Comparison of ENCODE assay signal across 17 cellular contexts in genomic region chr12:4563336-4563735, GRCh38. TPM values are rescaled to one million over a fixed set of nuclear protein-coding genes. Genes with fewer than 3 reads are reported as not detected.
A peak's percentile ranks its signal among the peaks of the same experiment; 100 is the strongest.
DNase-seq lines count a peak whose midpoint lies in the region; ATAC-seq and TF ChIP-seq lines count a peak whose summit lies in the region.
"Had no signal": no experiment of that assay in that cellular context is flagged by ENCODE, and none has a peak within 500 bp of the region (broad histone marks: within the 10 kb centered on the region; RNA-seq: fewer than 3 reads in every experiment).

No MANE protein-coding gene starts in this region.

- H4K20me1 ChIP-seq in DND-41 (ENCODE audit: insufficient read depth, low read length) = no peaks in the 10 kb centered on the region
- H4K20me1 ChIP-seq in PC-9 (ENCODE audit: insufficient read depth) = no peaks in the 10 kb centered on the region
- no peaks in the 10 kb centered on the region for H4K20me1 ChIP-seq in neural progenitor cell (ENCODE audit: low read depth)

- no peaks in the 10 kb centered on the region for H3K27me3 ChIP-seq in DND-41 (ENCODE audit: insufficient read depth, low read length, poor library complexity)
- H3K27me3 ChIP-seq in PC-9 (ENCODE audit: insufficient read depth, low read depth) = no peaks in the 10 kb centered on the region
- peaks cover 17% of the 10 kb centered on the region for H3K27me3 ChIP-seq in neural progenitor cell
- H3K27me3 ChIP-seq: SJCRH30 had no signal

- H2AFZ ChIP-seq in DND-41 (ENCODE audit: low read depth, low read length) (no peak overlapping the region), PC-9 (no peak overlapping the region), neural progenitor cell (replicated peaks) (no peak overlapping the region)

- no peak overlapping the region for H3K4me3 ChIP-seq in DND-41 (ENCODE audit: low read depth in 1 of 2, low read length in 2 of 2)
- H3K4me3 ChIP-seq in PC-9 = no peak overlapping the region
- H3K4me3 ChIP-seq in neural progenitor cell = no peak overlapping the region
- H3K4me3 ChIP-seq: SJCRH30 had no signal

- H3K9me3 Mint-ChIP-seq in endothelial cell (ENCODE audit: unreplicated experiment) (no peaks in the 10 kb centered on the region), neural progenitor cell (no peaks in the 10 kb centered on the region)

- no peaks in the 10 kb centered on the region for H3K27me3 Mint-ChIP-seq in endothelial cell (ENCODE audit: unreplicated experiment)
- peaks cover 4% of the 10 kb centered on the region for H3K27me3 Mint-ChIP-seq in neural progenitor cell (ENCODE audit: insufficient read depth, low read depth)

- peaks cover 42% of the 10 kb centered on the region for H3K4me1 Mint-ChIP-seq in endothelial cell (ENCODE audit: unreplicated experiment)
- peaks cover 21% of the 10 kb centered on the region for H3K4me1 Mint-ChIP-seq in neural progenitor cell

- no peak for TF ChIP-seq POLR2A in GM18505 (IDR thresholded peaks at IDR 0.05; ENCODE audit: borderline replicate concordance, extremely low read depth, insufficient read depth, insufficient read length)

- no peak overlapping the region for H3K9ac ChIP-seq in DND-41 (ENCODE audit: low read depth, low read length)
- no peak overlapping the region for H3K9ac ChIP-seq in neural progenitor cell
- H3K9ac ChIP-seq: KMS-11 had no signal

- peak; percentile 70 for ATAC-seq in DND-41 (ENCODE audit: insufficient read depth, low read depth)
- ATAC-seq in GM18505 (IDR thresholded peaks at IDR 0.05; ENCODE audit: unreplicated experiment) = no peak
- ATAC-seq: Panc1 had no signal

- TSS peak; percentile 14 for BruUV-seq in PC-9 (replicated peaks; lab: Mats Ljungman, UMichigan)

- H3K79me2 ChIP-seq in DND-41 (ENCODE audit: insufficient read depth, low read length) (no peaks in the 10 kb centered on the region), PC-9 (ENCODE audit: low read depth) (no peaks in the 10 kb centered on the region), neural progenitor cell (ENCODE audit: low read depth) (no peaks in the 10 kb centered on the region)

- H3K9me3 ChIP-seq in DND-41 (ENCODE audit: insufficient read depth, low read length, severe bottlenecking) (no peaks in the 10 kb centered on the region), PC-9 (ENCODE audit: insufficient read depth, low read depth) (no peaks in the 10 kb centered on the region), neural progenitor cell (ENCODE audit: low read depth) (no peaks in the 10 kb centered on the region)
- H3K9me3 ChIP-seq: SJCRH30 had no signal

- TF ChIP-seq CTCF in DND-41 (IDR thresholded peaks at IDR 0.05; ENCODE audit: borderline replicate concordance, extremely low read depth, low read length, poor library complexity, severe bottlenecking) (no peak), PC-9 (conservative IDR thresholded peaks at IDR 0.05) (no peak), endothelial cell (IDR thresholded peaks at IDR 0.05; ENCODE audit: unreplicated experiment) (no peak), neural progenitor cell (IDR thresholded peaks at IDR 0.05) (no peak)

- no peaks in the 10 kb centered on the region for H3K9me2 ChIP-seq in PC-9 (ENCODE audit: insufficient read depth)

- H3K36me3 Mint-ChIP-seq in endothelial cell (ENCODE audit: low read depth, unreplicated experiment) (no peaks in the 10 kb centered on the region), neural progenitor cell (peaks cover 7% of the 10 kb centered on the region)

- no peak overlapping the region for H3K27ac Mint-ChIP-seq in endothelial cell (ENCODE audit: unreplicated experiment)
- peak overlapping the region; percentile 70 for H3K27ac Mint-ChIP-seq in neural progenitor cell

- CTCF ChIA-PET in PC-9 (lab: Charles Lee) = no interaction called here

- H3K4me3 Mint-ChIP-seq in endothelial cell (ENCODE audit: unreplicated experiment) = peak overlapping the region; percentile 29
- H3K4me3 Mint-ChIP-seq in neural progenitor cell = peak overlapping the region; percentile 15

- POLR2A ChIA-PET in PC-9 (lab: Charles Lee; ENCODE audit: unreplicated experiment) = no interaction called here

- H3F3A ChIP-seq in PC-9 (ENCODE audit: insufficient read depth, low read depth) (no peaks in the 10 kb centered on the region), neural progenitor cell (ENCODE audit: low read depth) (peaks cover 15% of the 10 kb centered on the region)

- H3K27ac ChIP-seq in DND-41 (ENCODE audit: low read length) (no peak overlapping the region), PC-9 (no peak overlapping the region), neural progenitor cell (no peak overlapping the region)
- H3K27ac ChIP-seq: KMS-11, SJCRH30 had no signal

- peaks cover 47% of the 10 kb centered on the region for H3K36me3 ChIP-seq in DND-41 (ENCODE audit: insufficient read depth, low read length)
- H3K36me3 ChIP-seq in PC-9 (ENCODE audit: low read depth) = no peaks in the 10 kb centered on the region
- H3K36me3 ChIP-seq in neural progenitor cell = no peaks in the 10 kb centered on the region

- H3K4me2 ChIP-seq in DND-41 (ENCODE audit: insufficient read depth, low read length) (no peak overlapping the region), PC-9 (no peak overlapping the region), neural progenitor cell (no peak overlapping the region)
- H3K4me2 ChIP-seq: KMS-11 had no signal

- H3K4me1 ChIP-seq in DND-41 (ENCODE audit: insufficient read depth, low read length) (no peaks in the 10 kb centered on the region), PC-9 (replicated peaks; ENCODE audit: insufficient read depth) (no peaks in the 10 kb centered on the region), neural progenitor cell (peaks cover 15% of the 10 kb centered on the region)
- H3K4me1 ChIP-seq: SJCRH30 had no signal

- intact Hi-C loops in PC-9 (cut with micrococcal nuclease; ENCODE audit: unreplicated experiment) = no loop called here

- peak; percentile 14 for DNase-seq in DND-41
- no peak for DNase-seq in PC-9
- no peak for DNase-seq in endothelial cell (ENCODE audit: low spot score)
- DNase-seq in neural progenitor cell (ENCODE audit: low spot score) = no peak
- DNase-seq in HuH-7 (ENCODE audit: low spot score) = no peak
- DNase-seq in NCI-H1105 (lab: John Stamatoyannopoulos, UW) = no peak
- no peak for DNase-seq in NCI-H2107 treated with DMSO at 0.1 percent for 48 hours (lab: John Stamatoyannopoulos, UW; ENCODE audit: unreplicated experiment)
- DNase-seq: COR-L47, GDM1, NCI-H1436, NCI-H1930, NCI-H2171, NCI-H526, SJCRH30 had no signal

RNA-seq across cellular contexts. Expression of gene DYRK4, which starts 1.3 kb away (rescaled TPM):
- total RNA-seq in PC-9 (2021) = 31.7 and 41.8 TPM in 2 replicates
- total RNA-seq in endothelial cell (ENCODE audit: unreplicated experiment) = 188 TPM
- 15.2 and 20.5 TPM in 2 replicates for total RNA-seq in neural progenitor cell (ENCODE audit: low replicate concordance)

RNA-seq across cellular contexts. Expression of gene RAD51AP1, which starts 24.6 kb away (rescaled TPM):
- total RNA-seq in PC-9 (2021) (50.1 and 54.7 TPM in 2 replicates), endothelial cell (ENCODE audit: unreplicated experiment) (12.5 TPM), neural progenitor cell (ENCODE audit: low replicate concordance) (130 and 189 TPM in 2 replicates)
